In the genomic region with DNA sequence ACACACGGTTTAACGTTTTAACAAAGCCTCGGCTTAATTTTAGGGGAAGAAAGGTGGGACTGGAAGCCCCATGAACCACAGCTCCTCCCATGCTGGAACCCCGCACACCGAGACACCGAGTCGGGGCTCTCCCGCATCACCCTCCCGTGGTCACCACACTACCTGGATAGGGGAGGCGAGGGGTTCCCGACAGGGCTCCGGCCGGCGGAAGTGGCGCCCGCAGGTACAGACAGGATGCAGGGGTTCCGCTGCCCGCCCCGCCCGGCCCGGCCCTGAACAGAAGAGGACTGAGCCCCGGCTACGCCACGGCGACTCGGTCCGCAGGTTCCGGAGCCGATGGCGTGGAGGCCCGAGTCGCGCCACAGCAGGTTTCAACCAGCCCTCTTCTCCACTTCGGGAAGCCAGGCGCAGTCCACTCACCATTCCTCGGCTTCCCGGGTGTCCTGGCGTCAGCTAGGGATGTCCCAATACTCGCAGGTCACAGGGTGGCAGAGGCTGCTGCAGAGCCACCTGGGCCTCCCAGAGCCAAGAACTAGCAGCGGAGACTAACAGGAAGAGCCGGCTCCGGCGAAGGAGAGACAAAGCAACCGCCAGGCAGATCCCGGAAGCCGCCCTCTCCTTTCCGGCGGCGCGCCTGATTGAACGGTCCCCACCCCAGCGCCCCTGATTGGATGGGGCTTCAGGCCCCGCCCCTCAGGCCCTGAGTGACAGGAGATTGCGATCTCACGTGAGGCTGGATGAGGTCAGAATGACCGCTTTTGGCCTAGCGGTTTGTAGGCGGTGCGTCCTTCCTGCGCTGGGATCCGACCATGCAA, we compare ENCODE assay signal across 1 cellular context.
A peak's percentile ranks its signal among the peaks of the same experiment; 100 is the strongest.
TF ChIP-seq lines count a peak whose summit lies in the region.

TSS of gene ZNF669 (minus strand) at position 580 of the 815 bp plus-strand sequence. CDS start at position 423, 157 bp downstream.

TF ChIP-seq in GM12878, 131 proteins besides CTCF, POLR2A, EP300 and RAD21 (continued from another document):
- peak; percentile 76 for TF ChIP-seq RAD51 (IDR thresholded peaks at IDR 0.05)
- TF ChIP-seq ZNF217 (IDR thresholded peaks at IDR 0.05): no peak
- TF ChIP-seq HDAC2 (IDR thresholded peaks at IDR 0.05): no peak
- peak; percentile 73; the same call in 1 of the 2 replicates for TF ChIP-seq SMAD5 (IDR thresholded peaks at IDR 0.05; ENCODE audit: low read depth)
- TF ChIP-seq HDGF (IDR thresholded peaks at IDR 0.05): 0 out of 2 replicates have a peak, but pooled peaks have one; percentile 44
- no peak for TF ChIP-seq MTA3 (IDR thresholded peaks at IDR 0.05; ENCODE audit: borderline replicate concordance, low read length)
- TF ChIP-seq RUNX3 (IDR thresholded peaks at IDR 0.05; ENCODE audit: low read length): peak; percentile 79
- TF ChIP-seq, protein P1, sequence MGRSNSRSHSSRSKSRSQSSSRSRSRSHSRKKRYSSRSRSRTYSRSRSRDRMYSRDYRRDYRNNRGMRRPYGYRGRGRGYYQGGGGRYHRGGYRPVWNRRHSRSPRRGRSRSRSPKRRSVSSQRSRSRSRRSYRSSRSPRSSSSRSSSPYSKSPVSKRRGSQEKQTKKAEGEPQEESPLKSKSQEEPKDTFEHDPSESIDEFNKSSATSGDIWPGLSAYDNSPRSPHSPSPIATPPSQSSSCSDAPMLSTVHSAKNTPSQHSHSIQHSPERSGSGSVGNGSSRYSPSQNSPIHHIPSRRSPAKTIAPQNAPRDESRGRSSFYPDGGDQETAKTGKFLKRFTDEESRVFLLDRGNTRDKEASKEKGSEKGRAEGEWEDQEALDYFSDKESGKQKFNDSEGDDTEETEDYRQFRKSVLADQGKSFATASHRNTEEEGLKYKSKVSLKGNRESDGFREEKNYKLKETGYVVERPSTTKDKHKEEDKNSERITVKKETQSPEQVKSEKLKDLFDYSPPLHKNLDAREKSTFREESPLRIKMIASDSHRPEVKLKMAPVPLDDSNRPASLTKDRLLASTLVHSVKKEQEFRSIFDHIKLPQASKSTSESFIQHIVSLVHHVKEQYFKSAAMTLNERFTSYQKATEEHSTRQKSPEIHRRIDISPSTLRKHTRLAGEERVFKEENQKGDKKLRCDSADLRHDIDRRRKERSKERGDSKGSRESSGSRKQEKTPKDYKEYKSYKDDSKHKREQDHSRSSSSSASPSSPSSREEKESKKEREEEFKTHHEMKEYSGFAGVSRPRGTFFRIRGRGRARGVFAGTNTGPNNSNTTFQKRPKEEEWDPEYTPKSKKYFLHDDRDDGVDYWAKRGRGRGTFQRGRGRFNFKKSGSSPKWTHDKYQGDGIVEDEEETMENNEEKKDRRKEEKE (IDR thresholded peaks at IDR 0.05): no peak
- no peak for TF ChIP-seq NR2C2 (IDR thresholded peaks at IDR 0.05; ENCODE audit: borderline replicate concordance, control insufficient read depth, insufficient read length, low read depth)
- peak; percentile 73 for TF ChIP-seq IKZF1 (conservative IDR thresholded peaks at IDR 0.05)
- TF ChIP-seq SUZ12 (IDR thresholded peaks at IDR 0.05; ENCODE audit: unreplicated experiment): no peak
- TF ChIP-seq, protein P2, sequence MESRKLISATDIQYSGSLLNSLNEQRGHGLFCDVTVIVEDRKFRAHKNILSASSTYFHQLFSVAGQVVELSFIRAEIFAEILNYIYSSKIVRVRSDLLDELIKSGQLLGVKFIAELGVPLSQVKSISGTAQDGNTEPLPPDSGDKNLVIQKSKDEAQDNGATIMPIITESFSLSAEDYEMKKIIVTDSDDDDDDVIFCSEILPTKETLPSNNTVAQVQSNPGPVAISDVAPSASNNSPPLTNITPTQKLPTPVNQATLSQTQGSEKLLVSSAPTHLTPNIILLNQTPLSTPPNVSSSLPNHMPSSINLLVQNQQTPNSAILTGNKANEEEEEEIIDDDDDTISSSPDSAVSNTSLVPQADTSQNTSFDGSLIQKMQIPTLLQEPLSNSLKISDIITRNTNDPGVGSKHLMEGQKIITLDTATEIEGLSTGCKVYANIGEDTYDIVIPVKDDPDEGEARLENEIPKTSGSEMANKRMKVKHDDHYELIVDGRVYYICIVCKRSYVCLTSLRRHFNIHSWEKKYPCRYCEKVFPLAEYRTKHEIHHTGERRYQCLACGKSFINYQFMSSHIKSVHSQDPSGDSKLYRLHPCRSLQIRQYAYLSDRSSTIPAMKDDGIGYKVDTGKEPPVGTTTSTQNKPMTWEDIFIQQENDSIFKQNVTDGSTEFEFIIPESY (IDR thresholded peaks at IDR 0.05): no peak
- TF ChIP-seq, protein P3, sequence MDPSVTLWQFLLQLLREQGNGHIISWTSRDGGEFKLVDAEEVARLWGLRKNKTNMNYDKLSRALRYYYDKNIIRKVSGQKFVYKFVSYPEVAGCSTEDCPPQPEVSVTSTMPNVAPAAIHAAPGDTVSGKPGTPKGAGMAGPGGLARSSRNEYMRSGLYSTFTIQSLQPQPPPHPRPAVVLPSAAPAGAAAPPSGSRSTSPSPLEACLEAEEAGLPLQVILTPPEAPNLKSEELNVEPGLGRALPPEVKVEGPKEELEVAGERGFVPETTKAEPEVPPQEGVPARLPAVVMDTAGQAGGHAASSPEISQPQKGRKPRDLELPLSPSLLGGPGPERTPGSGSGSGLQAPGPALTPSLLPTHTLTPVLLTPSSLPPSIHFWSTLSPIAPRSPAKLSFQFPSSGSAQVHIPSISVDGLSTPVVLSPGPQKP (IDR thresholded peaks at IDR 0.05; ENCODE audit: low read depth, low read length): 0 out of 2 replicates have a peak, but pooled peaks have one; percentile 29
- TF ChIP-seq, protein P4, sequence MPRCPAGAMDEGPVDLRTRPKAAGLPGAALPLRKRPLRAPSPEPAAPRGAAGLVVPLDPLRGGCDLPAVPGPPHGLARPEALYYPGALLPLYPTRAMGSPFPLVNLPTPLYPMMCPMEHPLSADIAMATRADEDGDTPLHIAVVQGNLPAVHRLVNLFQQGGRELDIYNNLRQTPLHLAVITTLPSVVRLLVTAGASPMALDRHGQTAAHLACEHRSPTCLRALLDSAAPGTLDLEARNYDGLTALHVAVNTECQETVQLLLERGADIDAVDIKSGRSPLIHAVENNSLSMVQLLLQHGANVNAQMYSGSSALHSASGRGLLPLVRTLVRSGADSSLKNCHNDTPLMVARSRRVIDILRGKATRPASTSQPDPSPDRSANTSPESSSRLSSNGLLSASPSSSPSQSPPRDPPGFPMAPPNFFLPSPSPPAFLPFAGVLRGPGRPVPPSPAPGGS (IDR thresholded peaks at IDR 0.05; ENCODE audit: borderline replicate concordance, insufficient read depth, low read depth, low read length, poor library complexity, severe bottlenecking): no peak
